ENCODE assay signal across 7 cellular contexts in the genomic region with DNA sequence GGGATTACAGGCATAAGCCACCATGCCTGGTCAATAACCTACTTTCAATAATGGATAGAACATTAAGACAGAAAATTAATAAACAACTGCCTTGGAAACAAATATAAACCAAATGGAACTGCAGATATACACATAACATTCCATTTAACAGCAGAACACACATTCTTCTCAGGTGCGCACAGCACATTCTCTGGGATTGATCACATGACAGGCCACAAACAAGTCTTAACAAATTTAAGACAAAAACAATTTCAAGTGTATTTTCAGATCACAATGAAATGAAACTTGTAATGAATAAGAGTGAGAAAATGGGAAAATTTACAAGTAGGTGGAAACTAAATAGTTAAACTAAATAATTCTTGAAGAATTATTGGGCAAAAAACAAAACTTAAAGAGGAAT.
"Had no signal": no experiment of that assay in that cellular context is flagged by ENCODE, and none has a peak within 500 bp of the region (broad histone marks: within the 10 kb centered on the region; RNA-seq: fewer than 3 reads in every experiment).

No MANE protein-coding gene starts in this region.

- H3K4me2 ChIP-seq: GM23338 had no signal

- H3K36me3 Mint-ChIP-seq: IgD-negative memory B cell had no signal

- FAIRE-seq: H1, HTR-8/SVneo had no signal

- DNase-seq: H9, HCEC 1CT, KG1 had no signal

- H3K4me3 Mint-ChIP-seq: GM23338, H9 had no signal

- ATAC-seq: GM23338 had no signal

- H3K27ac Mint-ChIP-seq: GM23338, H9, IgD-negative memory B cell had no signal

- H3K4me1 Mint-ChIP-seq: GM23338, H9, IgD-negative memory B cell had no signal

- H2AFZ ChIP-seq: GM23338 had no signal

- H3K4me3 ChIP-seq: GM23338 had no signal

- H3K9me3 Mint-ChIP-seq: GM23338, H9 had no signal

- H3K27me3 Mint-ChIP-seq: IgD-negative memory B cell had no signal
